ENCODE assay signal across 9 cellular contexts in genomic region chr17:4946312-4946976, GRCh38. TPM values are rescaled to one million over a fixed set of nuclear protein-coding genes. Genes with fewer than 3 reads are reported as not detected.
DNase-seq lines count a peak whose midpoint lies in the region; ATAC-seq, FAIRE-seq and TF ChIP-seq lines count a peak whose summit lies in the region.
"Had no signal": no experiment of that assay in that cellular context is flagged by ENCODE, and none has a peak within 500 bp of the region (broad histone marks: within the 10 kb centered on the region; RNA-seq: fewer than 3 reads in every experiment).

No MANE protein-coding gene starts in this region.

- H3K36me3 ChIP-seq in HUES6 (ENCODE audit: control insufficient read depth, insufficient read depth, low read length) (peaks cover 59% of the 10 kb centered on the region), bronchial epithelial cell (ENCODE audit: control insufficient read depth, insufficient read depth, low read length) (peaks cover 16% of the 10 kb centered on the region), mucosa of stomach (ENCODE audit: control insufficient read depth, insufficient read depth, low read length) (peaks cover 5% of the 10 kb centered on the region)

- CTCF ChIA-PET in AG04449 (lab: Yijun Ruan, JAX): interaction anchor here (1.0 to 1.2 kb wide), 2 partner anchors 37 to 41 kb away, joined by 3 to 6 read pairs; partner anchors contain the start of gene CAMTA2

- H3K4me1 ChIP-seq in HUES6 (ENCODE audit: control insufficient read depth, insufficient read depth, low read length) (peaks cover 37% of the 10 kb centered on the region), mucosa of stomach (ENCODE audit: control insufficient read depth, insufficient read depth, low read length) (peaks cover 37% of the 10 kb centered on the region)

- H3K9me3 ChIP-seq in HUES6 (ENCODE audit: control insufficient read depth, insufficient read depth, low read depth, low read length) (no peaks in the 10 kb centered on the region), mucosa of stomach (ENCODE audit: control insufficient read depth, low read length) (no peaks in the 10 kb centered on the region)

- H3K9ac ChIP-seq in HUES6 (ENCODE audit: low read length): peak overlapping the region; percentile 80
- H3K9ac ChIP-seq in mucosa of stomach (ENCODE audit: low read length): peak overlapping the region; percentile 99

- TF ChIP-seq CTCF in AG04449 (IDR thresholded peaks at IDR 0.05; ENCODE audit: insufficient read depth, low read length, missing control alignments) (no peak), bronchial epithelial cell (IDR thresholded peaks at IDR 0.05; ENCODE audit: insufficient read depth, low read length, severe bottlenecking) (no peak)

- H3K27ac ChIP-seq in HUES6 (ENCODE audit: low read depth, low read length): peak overlapping the region; percentile 30; the same call in 1 of the 2 replicates

- ATAC-seq in GM19023 (IDR thresholded peaks at IDR 0.05; ENCODE audit: unreplicated experiment) (no peak), HG02571 (IDR thresholded peaks at IDR 0.05; ENCODE audit: unreplicated experiment) (no peak)

- H3K4me3 ChIP-seq in AG04449 (ENCODE audit: low read depth, low read length) (peak overlapping the region; percentile 99), HUES6 (ENCODE audit: low read depth, low read length) (peak overlapping the region; percentile 95), bronchial epithelial cell (ENCODE audit: low read depth, low read length) (peak overlapping the region; percentile 99), mucosa of stomach (ENCODE audit: low read length) (peak overlapping the region; percentile 44)

- H3K27me3 ChIP-seq in HUES6 (ENCODE audit: control insufficient read depth, insufficient read depth, low read length): no peaks in the 10 kb centered on the region
- no peaks in the 10 kb centered on the region for H3K27me3 ChIP-seq in bronchial epithelial cell (ENCODE audit: control insufficient read depth, insufficient read depth, low read length)
- H3K27me3 ChIP-seq in mucosa of stomach (ENCODE audit: control insufficient read depth, insufficient read depth, low read length): no peaks in the 10 kb centered on the region

- DNase-seq in AG04449 (ENCODE audit: low read depth, low spot score) (no peak), bronchial epithelial cell (ENCODE audit: low read depth) (no peak), DMS53 treated with DMSO at 0.1 percent for 48 hours (lab: John Stamatoyannopoulos, UW; ENCODE audit: unreplicated experiment) (no peak), hypothalamus (lab: John Stamatoyannopoulos, UW) (no peak)

- POLR2A ChIA-PET in AG04449 (lab: Yijun Ruan, JAX): interaction anchor here (0.7 to 6.9 kb wide), 4 partner anchors 9 to 41 kb away, joined by 3 to 119 read pairs (median 6); partner anchors contain the start of genes CAMTA2 and SPAG7

- FAIRE-seq in bronchial epithelial cell (lab: Jason Lieb, UNC): peak; percentile 18

RNA-seq across cellular contexts. Expression of gene PFN1, which starts 1.9 kb away (rescaled TPM):
- total RNA-seq in bronchial epithelial cell: 440 and 907 TPM in 2 replicates

RNA-seq across cellular contexts. Expression of gene ENO3, which starts 4.5 kb away (rescaled TPM):
- total RNA-seq in bronchial epithelial cell: 0.51 and 1.8 TPM in 2 replicates

RNA-seq across cellular contexts. Expression of gene RNF167, which starts 6.4 kb away (rescaled TPM):
- total RNA-seq in bronchial epithelial cell: 15.8 and 26.0 TPM in 2 replicates

RNA-seq across cellular contexts. Expression of gene SLC25A11, which starts 6.6 kb away (rescaled TPM):
- total RNA-seq in bronchial epithelial cell: 51.6 and 71.8 TPM in 2 replicates

RNA-seq across cellular contexts. Expression of gene GP1BA, which starts 14.4 kb away (rescaled TPM):
- not detected in 2 replicates for total RNA-seq in bronchial epithelial cell
- total RNA-seq: T-helper 1 cell treated with Interleukin-12 subunit alpha and Interleukin-12 subunit beta and Interleukin-4 antibody, amounts not matched to agents 30 ng/mL and 1 ng/mL, for 36 hours had no signal

Comparison
In these comparisons a context has a peak if more than half of its experiments do, and no peak if none do; other contexts are left out.
1. H3K4me3 ChIP-seq: peak in every context shown above with its lines; median percentile 99 in AG04449; 99 in bronchial epithelial cell; 95 in HUES6; 44 in mucosa of stomach.